Comparison of ENCODE assay signal across 1 cellular context in genomic region chr11:47506363-47506762, GRCh38.
TF ChIP-seq lines count a peak whose summit lies in the region.

No MANE protein-coding gene starts in this region.

TF ChIP-seq in GM23338, 12 proteins besides CTCF, POLR2A, EP300 and RAD21 (continued from another document):
- TF ChIP-seq ZNF462 (CRISPR knock-in tag; IDR thresholded peaks at IDR 0.05) = no peak
